In the genomic region with DNA sequence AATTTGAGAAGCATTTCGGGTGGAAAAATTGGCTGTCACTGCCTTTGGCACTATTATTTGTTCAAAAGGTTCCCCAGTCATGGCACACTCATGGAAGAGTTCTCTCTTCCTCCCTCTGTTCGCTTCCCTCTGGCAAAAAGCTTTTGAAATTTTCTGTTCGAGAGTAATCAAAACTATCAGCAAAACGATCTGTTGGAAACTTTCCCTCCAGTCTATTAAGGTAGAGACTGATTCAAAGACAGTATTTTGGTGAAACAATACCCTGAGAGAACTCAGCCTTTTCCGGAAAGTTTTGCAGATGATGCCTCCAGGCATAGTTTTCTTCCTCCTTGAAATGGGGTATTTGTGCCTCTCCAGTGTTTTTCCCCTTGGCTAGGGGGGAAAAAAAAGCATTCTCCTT, we compare ENCODE assay signal across 22 cellular contexts. TPM values are rescaled to one million over a fixed set of nuclear protein-coding genes. Genes with fewer than 3 reads are reported as not detected.
"Had no signal": no experiment of that assay in that cellular context is flagged by ENCODE, and none has a peak within 500 bp of the region (broad histone marks: within the 10 kb centered on the region; RNA-seq: fewer than 3 reads in every experiment).

No MANE protein-coding gene starts in this region.

- H3K4me1 ChIP-seq: psoas muscle, thyroid gland, uterus had no signal

- H3K27me3 ChIP-seq: right atrium auricular region, thyroid gland, uterus had no signal

- ATAC-seq: activated T-cell treated with anti-CD3 and anti-CD28 coated beads, Interleukin-2, amount 50 U/mL, for 72 hours; left lobe of liver; lower lobe of right lung; naive thymus-derived CD4-positive, alpha-beta T cell; psoas muscle; T-helper 17 cell had no signal

- H3K4me3 ChIP-seq: lower lobe of right lung, neural progenitor cell, psoas muscle, right atrium auricular region, spleen, thyroid gland, uterus had no signal

- H3K36me3 Mint-ChIP-seq: activated CD4-positive, alpha-beta memory T cell treated with anti-CD3 and anti-CD28 coated beads for 36 hours; activated naive CD8-positive, alpha-beta T cell treated with anti-CD3 and anti-CD28 coated beads, Interleukin-2, amount 10 ng/mL, durations not matched to agents 7 days and 5 days had no signal

- H3K9me3 Mint-ChIP-seq: activated naive CD4-positive, alpha-beta T cell treated with anti-CD3 and anti-CD28 coated beads for 36 hours; activated naive CD8-positive, alpha-beta T cell treated with anti-CD3 and anti-CD28 coated beads, Interleukin-2, amount 10 ng/mL, durations not matched to agents 7 days and 5 days; activated T-cell treated with anti-CD3 and anti-CD28 coated beads, Interleukin-2, amount 50 U/mL, for 72 hours had no signal

- H3K9me3 ChIP-seq: lower lobe of right lung, thyroid gland, uterus had no signal

- DNase-seq: activated B cell treated with CpG ODN at 0.5 μM for 24 hours; activated CD4-positive, alpha-beta memory T cell treated with anti-CD3 and anti-CD28 coated beads for 36 hours; activated CD4-positive, alpha-beta T cell treated with anti-CD3 and anti-CD28 coated beads for 48 hours; activated effector memory CD4-positive, alpha-beta T cell treated with Interleukin-2 at 50 U/mL for 16 hours; activated naive CD4-positive, alpha-beta T cell treated with anti-CD3 and anti-CD28 coated beads for 36 hours; activated naive CD8-positive, alpha-beta T cell treated with anti-CD3 and anti-CD28 coated beads, Interleukin-2, amount 10 ng/mL, durations not matched to agents 7 days and 5 days; activated T-cell treated with anti-CD3 and anti-CD28 coated beads, Interleukin-2, amount 50 U/mL, for 72 hours; amniotic stem cell; foreskin fibroblast; kidney; lower lobe of right lung; naive thymus-derived CD4-positive, alpha-beta T cell; psoas muscle; spleen; stimulated activated CD4-positive, alpha-beta T cell treated with anti-CD3 and anti-CD28 coated beads, Interleukin-4, amount 100 ng/mL, for 1 hour; stimulated activated naive CD4-positive, alpha-beta T cell treated with Interleukin-2 at 50 U/mL for 16 hours; T-helper 17 cell; thyroid gland; uterus had no signal

- H3K4me3 Mint-ChIP-seq: activated B cell treated with CpG ODN at 0.5 μM for 24 hours; activated CD4-positive, alpha-beta memory T cell treated with anti-CD3 and anti-CD28 coated beads for 36 hours; activated naive CD4-positive, alpha-beta T cell treated with anti-CD3 and anti-CD28 coated beads for 36 hours; activated naive CD8-positive, alpha-beta T cell treated with anti-CD3 and anti-CD28 coated beads, Interleukin-2, amount 10 ng/mL, durations not matched to agents 7 days and 5 days; activated T-cell treated with anti-CD3 and anti-CD28 coated beads, Interleukin-2, amount 50 U/mL, for 72 hours; naive thymus-derived CD4-positive, alpha-beta T cell; neural progenitor cell; T-helper 17 cell had no signal

- H3K27ac Mint-ChIP-seq: activated B cell treated with CpG ODN at 0.5 μM for 24 hours; activated CD4-positive, alpha-beta memory T cell treated with anti-CD3 and anti-CD28 coated beads for 36 hours; activated naive CD4-positive, alpha-beta T cell treated with anti-CD3 and anti-CD28 coated beads for 36 hours; activated naive CD8-positive, alpha-beta T cell treated with anti-CD3 and anti-CD28 coated beads, Interleukin-2, amount 10 ng/mL, durations not matched to agents 7 days and 5 days; activated T-cell treated with anti-CD3 and anti-CD28 coated beads, Interleukin-2, amount 50 U/mL, for 72 hours; naive thymus-derived CD4-positive, alpha-beta T cell; neural progenitor cell; T-helper 17 cell had no signal

- H3K36me3 ChIP-seq: lower lobe of right lung, neural progenitor cell, right atrium auricular region, spleen, thyroid gland, uterus had no signal

- H3K27ac ChIP-seq: lower lobe of right lung, neural progenitor cell, psoas muscle, right atrium auricular region, spleen, thyroid gland, uterus had no signal

RNA-seq across cellular contexts. Expression of a gene that starts 3.6 kb away (rescaled TPM):
- total RNA-seq: activated B cell treated with CpG ODN at 0.5 μM for 24 hours; activated CD4-positive, alpha-beta memory T cell treated with anti-CD3 and anti-CD28 coated beads for 36 hours; activated naive CD4-positive, alpha-beta T cell treated with anti-CD3 and anti-CD28 coated beads for 36 hours; activated T-cell treated with anti-CD3 and anti-CD28 coated beads, Interleukin-2, amount 50 U/mL, for 72 hours; T-helper 17 cell had no signal
